ENCODE assay signal across 11 cellular contexts in genomic region chr9:109311731-109312130, GRCh38. TPM values are rescaled to one million over a fixed set of nuclear protein-coding genes. Genes with fewer than 3 reads are reported as not detected.
A peak's percentile ranks its signal among the peaks of the same experiment; 100 is the strongest.
DNase-seq lines count a peak whose midpoint lies in the region; ATAC-seq and TF ChIP-seq lines count a peak whose summit lies in the region.
"Had no signal": no experiment of that assay in that cellular context is flagged by ENCODE, and none has a peak within 500 bp of the region (broad histone marks: within the 10 kb centered on the region; RNA-seq: fewer than 3 reads in every experiment).

No MANE protein-coding gene starts in this region.

- no peaks in the 10 kb centered on the region for H3K9me3 ChIP-seq in smooth muscle cell (replicated peaks; ENCODE audit: low read depth)
- H3K9me3 ChIP-seq: neutrophil had no signal

- intact Hi-C loops in activated CD4-positive, alpha-beta T cell treated with anti-CD3 and anti-CD28 coated beads for 36 hours (cut with DNase I, micrococcal nuclease): no loop called here

- DNase-seq in activated CD4-positive, alpha-beta T cell treated with anti-CD3 and anti-CD28 coated beads for 36 hours: peak; percentile 29
- no peak for DNase-seq in activated CD4-positive, alpha-beta T cell treated with anti-CD3 and anti-CD28 coated beads, Interleukin-2, amount 50 U/mL, for 4 hours
- DNase-seq in NCI-H524 treated with DMSO at 0.1 percent for 48 hours (lab: John Stamatoyannopoulos, UW) (peak; percentile 94), KG1 (lab: John Stamatoyannopoulos, UW) (no peak), dermis blood vessel endothelial cell (no peak), smooth muscle cell (lab: John Stamatoyannopoulos, UW; ENCODE audit: unreplicated experiment) (no peak)
- DNase-seq in stimulated activated naive CD8-positive, alpha-beta T cell treated with anti-CD3 and anti-CD28 coated beads, Interleukin-15, amount 100 ng/mL, for 72 hours: no peak
- DNase-seq: stimulated activated CD4-positive, alpha-beta T cell treated with anti-CD3 and anti-CD28 coated beads, Interleukin-4, amount 100 ng/mL, for 24 hours had no signal

- H3K79me2 ChIP-seq in smooth muscle cell (ENCODE audit: low read depth): no peaks in the 10 kb centered on the region

- peaks cover 6% of the 10 kb centered on the region for H3K4me1 Mint-ChIP-seq in activated CD4-positive, alpha-beta T cell treated with anti-CD3 and anti-CD28 coated beads for 36 hours
- H3K4me1 Mint-ChIP-seq in stimulated activated naive CD8-positive, alpha-beta T cell treated with anti-CD3 and anti-CD28 coated beads, Interleukin-15, amount 100 ng/mL, for 72 hours: peaks cover 11% of the 10 kb centered on the region

- no peaks in the 10 kb centered on the region for H3F3A ChIP-seq in smooth muscle cell (ENCODE audit: low read depth)

- no peaks in the 10 kb centered on the region for H3K36me3 ChIP-seq in smooth muscle cell (ENCODE audit: low read depth)
- H3K36me3 ChIP-seq: neutrophil had no signal

- peak; percentile 65 for ATAC-seq in activated CD4-positive, alpha-beta T cell treated with anti-CD3 and anti-CD28 coated beads for 36 hours
- ATAC-seq in HG02884 (IDR thresholded peaks at IDR 0.05; ENCODE audit: unreplicated experiment): peak; percentile 95
- ATAC-seq in stimulated activated naive CD8-positive, alpha-beta T cell treated with anti-CD3 and anti-CD28 coated beads, Interleukin-15, amount 100 ng/mL, for 72 hours: peak; percentile 77
- ATAC-seq: GM23338 had no signal

- no peaks in the 10 kb centered on the region for H3K4me1 ChIP-seq in smooth muscle cell (ENCODE audit: low read depth)

- no peak for TF ChIP-seq CTCF in smooth muscle cell (IDR thresholded peaks at IDR 0.05; ENCODE audit: borderline replicate concordance, insufficient read depth, poor library complexity, severe bottlenecking)

- 70% methylated on average over 7 of the region's 7 CpGs for WGBS in smooth muscle cell (ENCODE audit: low lambda C conversion rate)

- H3K9me3 Mint-ChIP-seq in activated CD4-positive, alpha-beta T cell treated with anti-CD3 and anti-CD28 coated beads for 36 hours (ENCODE audit: low read depth): no peaks in the 10 kb centered on the region
- no peaks in the 10 kb centered on the region for H3K9me3 Mint-ChIP-seq in stimulated activated naive CD8-positive, alpha-beta T cell treated with anti-CD3 and anti-CD28 coated beads, Interleukin-15, amount 100 ng/mL, for 72 hours
- H3K9me3 Mint-ChIP-seq: GM23338 had no signal

- no peak overlapping the region for H3K27ac ChIP-seq in smooth muscle cell (ENCODE audit: low read depth)
- H3K27ac ChIP-seq: neutrophil had no signal

- H3K4me3 ChIP-seq in smooth muscle cell: no peak overlapping the region
- H3K4me3 ChIP-seq: GM23338 had no signal

- no peak overlapping the region for H3K4me3 Mint-ChIP-seq in activated CD4-positive, alpha-beta T cell treated with anti-CD3 and anti-CD28 coated beads for 36 hours
- no peak overlapping the region for H3K4me3 Mint-ChIP-seq in stimulated activated naive CD8-positive, alpha-beta T cell treated with anti-CD3 and anti-CD28 coated beads, Interleukin-15, amount 100 ng/mL, for 72 hours
- H3K4me3 Mint-ChIP-seq: GM23338 had no signal

- no peak overlapping the region for H3K27ac Mint-ChIP-seq in activated CD4-positive, alpha-beta T cell treated with anti-CD3 and anti-CD28 coated beads for 36 hours
- peak overlapping the region in 1 of 2 donors; percentile 28 for H3K27ac Mint-ChIP-seq in stimulated activated naive CD8-positive, alpha-beta T cell treated with anti-CD3 and anti-CD28 coated beads, Interleukin-15, amount 100 ng/mL, for 72 hours
- H3K27ac Mint-ChIP-seq: GM23338 had no signal

- peaks cover 20% of the 10 kb centered on the region for H3K27me3 ChIP-seq in smooth muscle cell (ENCODE audit: low read depth)

- H4K20me1 ChIP-seq in smooth muscle cell (ENCODE audit: low read depth): peaks cover 3% of the 10 kb centered on the region

- H3K27me3 Mint-ChIP-seq in activated CD4-positive, alpha-beta T cell treated with anti-CD3 and anti-CD28 coated beads for 36 hours: peaks cover 44% of the 10 kb centered on the region
- H3K27me3 Mint-ChIP-seq in stimulated activated naive CD8-positive, alpha-beta T cell treated with anti-CD3 and anti-CD28 coated beads, Interleukin-15, amount 100 ng/mL, for 72 hours: peaks cover 73% of the 10 kb centered on the region

- no peak overlapping the region for H3K4me2 ChIP-seq in smooth muscle cell

- no peak overlapping the region for H2AFZ ChIP-seq in smooth muscle cell (ENCODE audit: low read depth)
- H2AFZ ChIP-seq: GM23338 had no signal

- CTCF ChIA-PET in activated CD4-positive, alpha-beta T cell treated with anti-CD3 and anti-CD28 coated beads for 36 hours (lab: Charles Lee): no interaction called here

- POLR2A ChIA-PET in activated CD4-positive, alpha-beta T cell treated with anti-CD3 and anti-CD28 coated beads for 36 hours (lab: Charles Lee): no interaction called here

- H3K36me3 Mint-ChIP-seq in activated CD4-positive, alpha-beta T cell treated with anti-CD3 and anti-CD28 coated beads for 36 hours (ENCODE audit: low read depth): no peaks in the 10 kb centered on the region

- no peak overlapping the region for H3K9ac ChIP-seq in smooth muscle cell (ENCODE audit: low read depth)

RNA-seq across cellular contexts. Expression of gene EPB41L4B, which starts 9.1 kb away (rescaled TPM):
- total RNA-seq in activated CD4-positive, alpha-beta T cell treated with anti-CD3 and anti-CD28 coated beads for 36 hours: under 1 TPM; 0.23 to 0.33 TPM
- 0.34 and 0.79 TPM in 2 replicates for total RNA-seq in dermis blood vessel endothelial cell
- total RNA-seq in smooth muscle cell: 2.5 and 5.2 TPM in 2 replicates
- 0.74 and 1.9 TPM in 2 replicates for polyA plus RNA-seq in smooth muscle cell

Comparison
In these comparisons a context has a peak if more than half of its experiments do, and no peak if none do; other contexts are left out.
1. DNase-seq: peak in activated CD4-positive, alpha-beta T cell treated with anti-CD3 and anti-CD28 coated beads for 36 hours (single experiment) and NCI-H524 treated with DMSO at 0.1 percent for 48 hours (single experiment); none in activated CD4-positive, alpha-beta T cell treated with anti-CD3 and anti-CD28 coated beads, Interleukin-2, amount 50 U/mL, for 4 hours (0 of 2), stimulated activated naive CD8-positive, alpha-beta T cell treated with anti-CD3 and anti-CD28 coated beads, Interleukin-15, amount 100 ng/mL, for 72 hours (0 of 2), KG1 (single experiment), dermis blood vessel endothelial cell (single experiment) and smooth muscle cell (single experiment).
2. Peak in every context shown above with its lines, with median percentiles within 50 percentile points of each other: ATAC-seq.